12 cellular contexts compared by ENCODE assay signal in genomic region chr11:128324051-128324481, GRCh38.
DNase-seq lines count a peak whose midpoint lies in the region; ATAC-seq, FAIRE-seq and TF ChIP-seq lines count a peak whose summit lies in the region.
"Had no signal": no experiment of that assay in that cellular context is flagged by ENCODE, and none has a peak within 500 bp of the region (broad histone marks: within the 10 kb centered on the region; RNA-seq: fewer than 3 reads in every experiment).

No MANE protein-coding gene starts in this region.

- H3K27me3 ChIP-seq in DND-41 (ENCODE audit: insufficient read depth, low read length, poor library complexity), result no peaks in the 10 kb centered on the region
- no peaks in the 10 kb centered on the region for H3K27me3 ChIP-seq in smooth muscle cell (ENCODE audit: low read depth)
- H3K27me3 ChIP-seq in HepG2 (ENCODE audit: control insufficient read depth in 1 of 2, insufficient read depth in 2 of 2, low read length in 2 of 2), result peaks cover 1 to 15% of the 10 kb centered on the region in 2 experiments; a peak in 4 of 5 replicates
- no peaks in the 10 kb centered on the region for H3K27me3 ChIP-seq in SJCRH30
- no peaks in the 10 kb centered on the region for H3K27me3 ChIP-seq in PC-9 (ENCODE audit: insufficient read depth, low read depth)
- H3K27me3 ChIP-seq: heart right ventricle had no signal

- no peak for TF ChIP-seq RAD21 in HepG2 (CRISPR knock-in tag; IDR thresholded peaks at IDR 0.05)

- H4K20me1 ChIP-seq in DND-41 (ENCODE audit: insufficient read depth, low read length), result no peaks in the 10 kb centered on the region
- H4K20me1 ChIP-seq in smooth muscle cell (ENCODE audit: low read depth), result no peaks in the 10 kb centered on the region
- H4K20me1 ChIP-seq in HepG2 (ENCODE audit: insufficient read depth, low read length), result no peaks in the 10 kb centered on the region
- H4K20me1 ChIP-seq in PC-9 (ENCODE audit: insufficient read depth), result no peaks in the 10 kb centered on the region

- H3K9ac ChIP-seq in DND-41 (ENCODE audit: low read depth, low read length) (peak overlapping the region; percentile 29; the same call in 1 of the 2 replicates), smooth muscle cell (ENCODE audit: low read depth) (no peak overlapping the region), HepG2 (ENCODE audit: insufficient read depth, low read depth, low read length) (no peak overlapping the region)

- intact Hi-C loops in HepG2 (cut with micrococcal nuclease; ENCODE audit: unreplicated experiment) (no loop called here), PC-9 (cut with micrococcal nuclease; ENCODE audit: unreplicated experiment) (no loop called here)

- peak overlapping the region; percentile 98 for H3K27ac Mint-ChIP-seq in activated naive CD8-positive, alpha-beta T cell treated with anti-CD3 and anti-CD28 coated beads, Interleukin-2, amount 10 ng/mL, durations not matched to agents 7 days and 5 days
- H3K27ac Mint-ChIP-seq in chondrocyte (ENCODE audit: unreplicated experiment), result no peak overlapping the region
- H3K27ac Mint-ChIP-seq: brain had no signal

- POLR2A ChIA-PET in activated naive CD8-positive, alpha-beta T cell treated with anti-CD3 and anti-CD28 coated beads, Interleukin-2, amount 10 ng/mL, durations not matched to agents 7 days and 5 days (lab: Charles Lee), result interaction anchor here (0.6 to 6.0 kb wide), 29 partner anchors 10 to 402 kb away, joined by 3 to 66 read pairs (median 6); no protein-coding TSS in a partner anchor
- POLR2A ChIA-PET in HepG2 (lab: Yijun Ruan, JAX) (no interaction called here), PC-9 (lab: Charles Lee; ENCODE audit: unreplicated experiment) (no interaction called here)

- H3K4me3 Mint-ChIP-seq in activated naive CD8-positive, alpha-beta T cell treated with anti-CD3 and anti-CD28 coated beads, Interleukin-2, amount 10 ng/mL, durations not matched to agents 7 days and 5 days, result peak overlapping the region; percentile 84
- no peak overlapping the region for H3K4me3 Mint-ChIP-seq in chondrocyte (ENCODE audit: unreplicated experiment)
- H3K4me3 Mint-ChIP-seq: brain had no signal

- H3K79me2 ChIP-seq in DND-41 (ENCODE audit: insufficient read depth, low read length) (no peaks in the 10 kb centered on the region), smooth muscle cell (ENCODE audit: low read depth) (no peaks in the 10 kb centered on the region), HepG2 (ENCODE audit: insufficient read depth, low read length) (no peaks in the 10 kb centered on the region), PC-9 (ENCODE audit: low read depth) (no peaks in the 10 kb centered on the region)

- no peaks in the 10 kb centered on the region for H3K9me2 ChIP-seq in PC-9 (ENCODE audit: insufficient read depth)

- H3K27ac ChIP-seq in DND-41 (ENCODE audit: low read length) (peak overlapping the region; percentile 67), smooth muscle cell (ENCODE audit: low read depth) (no peak overlapping the region), HepG2 (ENCODE audit: extremely low read length, insufficient read depth, low read length) (no peak overlapping the region), SJCRH30 (no peak overlapping the region), PC-9 (no peak overlapping the region)

- FAIRE-seq in HepG2 (lab: Jason Lieb, UNC), result no peak

- BruUV-seq in HepG2 (replicated peaks; lab: Mats Ljungman, UMichigan) (no TSS peak), PC-9 (replicated peaks; lab: Mats Ljungman, UMichigan) (no TSS peak)

- no peaks in the 10 kb centered on the region for H3K36me3 ChIP-seq in DND-41 (ENCODE audit: insufficient read depth, low read length)
- H3K36me3 ChIP-seq in smooth muscle cell (ENCODE audit: low read depth), result no peaks in the 10 kb centered on the region
- no peaks in the 10 kb centered on the region for H3K36me3 ChIP-seq in HepG2 (replicated peaks in 1 of 2; ENCODE audit: control insufficient read depth in 1 of 2, insufficient read depth in 2 of 2, low read length in 2 of 2)
- H3K36me3 ChIP-seq in SJCRH30, result no peaks in the 10 kb centered on the region
- H3K36me3 ChIP-seq in PC-9 (ENCODE audit: low read depth), result no peaks in the 10 kb centered on the region
- H3K36me3 ChIP-seq: heart right ventricle had no signal

- DNase-seq in DND-41 (peak; percentile 19), T-helper 22 cell (ENCODE audit: low read depth) (peak; percentile 57), smooth muscle cell (lab: John Stamatoyannopoulos, UW; ENCODE audit: unreplicated experiment) (no peak), HepG2 (ENCODE audit: low spot score) (no peak), SJCRH30 (no peak), chondrocyte (ENCODE audit: low spot score) (no peak), PC-9 (no peak)
- DNase-seq in activated naive CD8-positive, alpha-beta T cell treated with anti-CD3 and anti-CD28 coated beads, Interleukin-2, amount 10 ng/mL, durations not matched to agents 7 days and 5 days, result peak; percentile 60
- DNase-seq: NCI-H1092, substantia nigra had no signal

- no peaks in the 10 kb centered on the region for H3K27me3 Mint-ChIP-seq in activated naive CD8-positive, alpha-beta T cell treated with anti-CD3 and anti-CD28 coated beads, Interleukin-2, amount 10 ng/mL, durations not matched to agents 7 days and 5 days
- no peaks in the 10 kb centered on the region for H3K27me3 Mint-ChIP-seq in chondrocyte (ENCODE audit: low read depth)

- peak; percentile 56 for ATAC-seq in DND-41 (ENCODE audit: insufficient read depth, low read depth)
- ATAC-seq in activated naive CD8-positive, alpha-beta T cell treated with anti-CD3 and anti-CD28 coated beads, Interleukin-2, amount 10 ng/mL, durations not matched to agents 7 days and 5 days (ENCODE audit: low read depth), result peak; percentile 35
- ATAC-seq in HepG2, result no peak

- TF ChIP-seq POLR2A in HepG2 (IDR thresholded peaks at IDR 0.05; ENCODE audit: insufficient read depth in 1 of 2, low read depth in 2 of 2, low read length in 2 of 2), result no peak

- H3K9me3 Mint-ChIP-seq in activated naive CD8-positive, alpha-beta T cell treated with anti-CD3 and anti-CD28 coated beads, Interleukin-2, amount 10 ng/mL, durations not matched to agents 7 days and 5 days, result peaks cover 2% of the 10 kb centered on the region
- H3K9me3 Mint-ChIP-seq in chondrocyte (ENCODE audit: low read depth), result peaks cover 3% of the 10 kb centered on the region

- H3F3A ChIP-seq in smooth muscle cell (ENCODE audit: low read depth), result no peaks in the 10 kb centered on the region
- no peaks in the 10 kb centered on the region for H3F3A ChIP-seq in PC-9 (ENCODE audit: insufficient read depth, low read depth)

- H3K4me3 ChIP-seq in DND-41 (ENCODE audit: low read depth in 1 of 2, low read length in 2 of 2) (no peak overlapping the region), smooth muscle cell (no peak overlapping the region), HepG2 (replicated peaks in 1 of 3; ENCODE audit: insufficient read depth in 1 of 3, low read depth in 2 of 3, low read length in 3 of 3) (no peak overlapping the region), SJCRH30 (no peak overlapping the region), PC-9 (no peak overlapping the region)
- H3K4me3 ChIP-seq: heart right ventricle had no signal

- TF ChIP-seq CTCF in DND-41 (IDR thresholded peaks at IDR 0.05; ENCODE audit: borderline replicate concordance, extremely low read depth, low read length, poor library complexity, severe bottlenecking), result no peak
- no peak for TF ChIP-seq CTCF in smooth muscle cell (IDR thresholded peaks at IDR 0.05; ENCODE audit: borderline replicate concordance, insufficient read depth, poor library complexity, severe bottlenecking)
- no peak for TF ChIP-seq CTCF in HepG2 (CRISPR knock-in tag; IDR thresholded peaks at IDR 0.05)
- no peak for TF ChIP-seq CTCF in chondrocyte (IDR thresholded peaks at IDR 0.05)
- TF ChIP-seq CTCF in PC-9 (conservative IDR thresholded peaks at IDR 0.05), result no peak

- peak overlapping the region; percentile 56 for H3K4me2 ChIP-seq in DND-41 (ENCODE audit: insufficient read depth, low read length)
- peak overlapping the region; percentile 9 for H3K4me2 ChIP-seq in smooth muscle cell
- H3K4me2 ChIP-seq in HepG2 (ENCODE audit: low read depth, low read length), result no peak overlapping the region
- H3K4me2 ChIP-seq in PC-9, result no peak overlapping the region

- TF ChIP-seq EP300 in HepG2 (IDR thresholded peaks at IDR 0.05; ENCODE audit: low read depth in 2 of 2, low read length in 2 of 2) (no peak), HepG2 (CRISPR knock-in tag; IDR thresholded peaks at IDR 0.05; ENCODE audit: borderline replicate concordance) (no peak)

- H3K4me1 ChIP-seq in DND-41 (ENCODE audit: insufficient read depth, low read length) (peaks cover 22% of the 10 kb centered on the region), smooth muscle cell (ENCODE audit: low read depth) (no peaks in the 10 kb centered on the region), HepG2 (ENCODE audit: insufficient read depth, low read length) (no peaks in the 10 kb centered on the region), SJCRH30 (no peaks in the 10 kb centered on the region), PC-9 (replicated peaks; ENCODE audit: insufficient read depth) (no peaks in the 10 kb centered on the region)

- H3K9me3 ChIP-seq in DND-41 (ENCODE audit: insufficient read depth, low read length, severe bottlenecking) (no peaks in the 10 kb centered on the region), smooth muscle cell (replicated peaks; ENCODE audit: low read depth) (no peaks in the 10 kb centered on the region), HepG2 (ENCODE audit: low read length) (no peaks in the 10 kb centered on the region), SJCRH30 (replicated peaks) (no peaks in the 10 kb centered on the region), PC-9 (ENCODE audit: insufficient read depth, low read depth) (no peaks in the 10 kb centered on the region)
- H3K9me3 ChIP-seq: heart right ventricle had no signal

- CTCF ChIA-PET in HepG2 (lab: Yijun Ruan, JAX; ENCODE audit: low intra/inter-chr PET ratio, low total read pairs), result no interaction called here
- CTCF ChIA-PET in PC-9 (lab: Charles Lee), result no interaction called here

- H3K4me1 Mint-ChIP-seq in activated naive CD8-positive, alpha-beta T cell treated with anti-CD3 and anti-CD28 coated beads, Interleukin-2, amount 10 ng/mL, durations not matched to agents 7 days and 5 days, result peaks cover 79% of the 10 kb centered on the region
- peaks cover 4% of the 10 kb centered on the region for H3K4me1 Mint-ChIP-seq in chondrocyte (ENCODE audit: low read depth)
- H3K4me1 Mint-ChIP-seq: brain had no signal

- H3K36me3 Mint-ChIP-seq in activated naive CD8-positive, alpha-beta T cell treated with anti-CD3 and anti-CD28 coated beads, Interleukin-2, amount 10 ng/mL, durations not matched to agents 7 days and 5 days, result peaks cover 2% of the 10 kb centered on the region
- H3K36me3 Mint-ChIP-seq in chondrocyte (ENCODE audit: low read depth), result peaks cover 2% of the 10 kb centered on the region
- H3K36me3 Mint-ChIP-seq: brain had no signal

- in situ Hi-C loops in HepG2 (cut with HindIII; ENCODE audit: extremely low pct_ligation_motif_present, low pct_unique_long_range_greater_than_20kb), result no loop called here

- 23% methylated on average over 9 of the region's 9 CpGs for WGBS in smooth muscle cell (ENCODE audit: low lambda C conversion rate)
- WGBS in HepG2 (ENCODE audit: low lambda C conversion rate), result 15% methylated on average over 9 of the region's 9 CpGs

- peak overlapping the region; percentile 67 for H2AFZ ChIP-seq in DND-41 (ENCODE audit: low read depth, low read length)
- no peak overlapping the region for H2AFZ ChIP-seq in smooth muscle cell (ENCODE audit: low read depth)
- no peak overlapping the region for H2AFZ ChIP-seq in HepG2 (ENCODE audit: low read length)
- H2AFZ ChIP-seq in PC-9, result no peak overlapping the region

Comparison
In these comparisons a context has a peak if more than half of its experiments do, and no peak if none do; other contexts are left out.
1. DNase-seq: peak in DND-41 (single experiment), T-helper 22 cell (single experiment) and activated naive CD8-positive, alpha-beta T cell treated with anti-CD3 and anti-CD28 coated beads, Interleukin-2, amount 10 ng/mL, durations not matched to agents 7 days and 5 days (single experiment); none in smooth muscle cell (single experiment), HepG2 (single experiment), SJCRH30 (0 of 2), chondrocyte (single experiment) and PC-9 (0 of 2).
2. H3K4me2 ChIP-seq: peak in DND-41 (single experiment) and smooth muscle cell (single experiment); none in HepG2 (single experiment) and PC-9 (single experiment).